1 cellular context compared by ENCODE assay signal in the genomic region with DNA sequence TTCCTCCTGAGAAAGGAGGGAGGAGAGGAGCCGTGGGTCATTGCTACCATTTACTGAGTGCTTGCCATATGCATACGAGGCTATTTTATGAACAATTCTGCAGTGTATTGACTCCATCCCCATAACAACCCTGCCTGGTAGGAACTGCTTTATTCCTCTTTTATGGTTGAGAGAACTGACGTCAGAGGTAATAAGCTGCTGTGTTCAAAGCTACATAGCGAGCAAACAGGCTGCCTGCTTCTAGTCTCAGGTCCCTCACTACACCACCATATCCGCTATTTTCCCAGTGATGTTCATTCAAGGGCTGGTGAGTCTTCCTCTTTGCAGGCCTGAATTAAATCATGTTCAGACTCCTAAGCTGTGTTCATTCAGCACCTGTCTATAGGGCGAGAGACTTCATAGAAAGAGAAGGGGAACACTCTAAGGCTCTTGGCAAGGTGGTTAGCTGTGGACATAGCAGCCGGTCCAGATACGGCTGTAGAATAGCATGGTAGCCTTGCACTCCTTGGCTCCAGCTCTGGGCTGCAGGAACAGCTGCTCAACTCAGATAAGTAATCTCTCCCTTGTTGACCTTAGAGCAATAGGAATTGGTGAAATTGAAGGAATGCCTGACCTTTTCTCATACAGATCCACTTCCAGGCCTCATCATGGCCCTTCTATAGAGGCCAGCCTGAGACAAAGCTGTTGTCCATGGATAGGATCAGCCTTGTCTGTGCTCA.
TF ChIP-seq lines count a peak whose summit lies in the region.

No MANE protein-coding gene starts in this region.

TF ChIP-seq in K562, 482 proteins besides CTCF, POLR2A, EP300 and RAD21 (continued from another document and continues in another):
- TF ChIP-seq NR0B1 (IDR thresholded peaks at IDR 0.05; ENCODE audit: partially characterized antibody) (no peak), BRD4 (IDR thresholded peaks at IDR 0.05) (no peak), MED1 (CRISPR knock-in tag; IDR thresholded peaks at IDR 0.05; ENCODE audit: borderline replicate concordance) (no peak), NRF1 (conservative IDR thresholded peaks at IDR 0.05 in 1 of 2, IDR thresholded peaks at IDR 0.05 in 1 of 2) (0 out of 4 replicates have a peak, but pooled peaks of 1 of the 2 experiments have one; percentile 4), FOXP4 (CRISPR knock-in tag; IDR thresholded peaks at IDR 0.05; ENCODE audit: borderline replicate concordance) (peak; percentile 50; the same call in 1 of the 2 replicates), TAF15 (IDR thresholded peaks at IDR 0.05; ENCODE audit: low read depth, low read length) (no peak), MAFG (tag; conservative IDR thresholded peaks at IDR 0.05) (no peak), KAT7 (CRISPR knock-in tag; IDR thresholded peaks at IDR 0.05; ENCODE audit: borderline replicate concordance) (no peak), SAFB2 (IDR thresholded peaks at IDR 0.05; ENCODE audit: borderline replicate concordance, low read depth, low read length, severe bottlenecking) (no peak), HNRNPLL (IDR thresholded peaks at IDR 0.05; ENCODE audit: low read depth, low read length, poor library complexity, severe bottlenecking) (no peak), MAX (CRISPR knock-in tag; IDR thresholded peaks at IDR 0.05) (peak; percentile 73; the same call in 1 of the 2 replicates), MCM2 (IDR thresholded peaks at IDR 0.05; ENCODE audit: low read depth) (no peak), ZNF354B (CRISPR knock-in tag; IDR thresholded peaks at IDR 0.05) (no peak), GATAD2B (IDR thresholded peaks at IDR 0.05; ENCODE audit: borderline replicate concordance) (peak; percentile 35; the same call in 1 of the 2 replicates), MEF2A (IDR thresholded peaks at IDR 0.05; ENCODE audit: control insufficient read depth, low read depth, low read length) (no peak), CC2D1A (IDR thresholded peaks at IDR 0.05) (no peak; the same call in 1 of the 2 replicates), SP2 (IDR thresholded peaks at IDR 0.05; ENCODE audit: extremely low read depth, low read depth, low read length, poor library complexity, severe bottlenecking) (no peak), SMARCE1 (IDR thresholded peaks at IDR 0.05) (peak; percentile 74; the same call in 1 of the 2 replicates), CBX3 (IDR thresholded peaks at IDR 0.05; ENCODE audit: borderline replicate concordance in 1 of 2, low read length in 2 of 2) (peak in 1 of 2 experiments; percentile 69; a peak in 1 of 3 replicates), FOXJ3 (CRISPR knock-in tag; IDR thresholded peaks at IDR 0.05) (no peak), NELFE (IDR thresholded peaks at IDR 0.05; ENCODE audit: insufficient read depth, insufficient read length) (no peak), ZNF717 (CRISPR knock-in tag; IDR thresholded peaks at IDR 0.05) (no peak), PPARD (CRISPR knock-in tag; IDR thresholded peaks at IDR 0.05) (no peak), SMARCC2 (IDR thresholded peaks at IDR 0.05; ENCODE audit: low read depth) (peak; percentile 71; the same call in 1 of the 2 replicates), SOX6 (IDR thresholded peaks at IDR 0.05) (peak; percentile 80)
- TF ChIP-seq, protein P1, sequence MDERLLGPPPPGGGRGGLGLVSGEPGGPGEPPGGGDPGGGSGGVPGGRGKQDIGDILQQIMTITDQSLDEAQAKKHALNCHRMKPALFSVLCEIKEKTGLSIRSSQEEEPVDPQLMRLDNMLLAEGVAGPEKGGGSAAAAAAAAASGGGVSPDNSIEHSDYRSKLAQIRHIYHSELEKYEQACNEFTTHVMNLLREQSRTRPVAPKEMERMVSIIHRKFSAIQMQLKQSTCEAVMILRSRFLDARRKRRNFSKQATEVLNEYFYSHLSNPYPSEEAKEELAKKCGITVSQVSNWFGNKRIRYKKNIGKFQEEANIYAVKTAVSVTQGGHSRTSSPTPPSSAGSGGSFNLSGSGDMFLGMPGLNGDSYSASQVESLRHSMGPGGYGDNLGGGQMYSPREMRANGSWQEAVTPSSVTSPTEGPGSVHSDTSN (CRISPR knock-in tag; IDR thresholded peaks at IDR 0.05; ENCODE audit: low read depth), result no peak
- TF ChIP-seq, protein P1 (tag; conservative IDR thresholded peaks at IDR 0.05; ENCODE audit: low read depth), result no peak
- TF ChIP-seq, protein P2, sequence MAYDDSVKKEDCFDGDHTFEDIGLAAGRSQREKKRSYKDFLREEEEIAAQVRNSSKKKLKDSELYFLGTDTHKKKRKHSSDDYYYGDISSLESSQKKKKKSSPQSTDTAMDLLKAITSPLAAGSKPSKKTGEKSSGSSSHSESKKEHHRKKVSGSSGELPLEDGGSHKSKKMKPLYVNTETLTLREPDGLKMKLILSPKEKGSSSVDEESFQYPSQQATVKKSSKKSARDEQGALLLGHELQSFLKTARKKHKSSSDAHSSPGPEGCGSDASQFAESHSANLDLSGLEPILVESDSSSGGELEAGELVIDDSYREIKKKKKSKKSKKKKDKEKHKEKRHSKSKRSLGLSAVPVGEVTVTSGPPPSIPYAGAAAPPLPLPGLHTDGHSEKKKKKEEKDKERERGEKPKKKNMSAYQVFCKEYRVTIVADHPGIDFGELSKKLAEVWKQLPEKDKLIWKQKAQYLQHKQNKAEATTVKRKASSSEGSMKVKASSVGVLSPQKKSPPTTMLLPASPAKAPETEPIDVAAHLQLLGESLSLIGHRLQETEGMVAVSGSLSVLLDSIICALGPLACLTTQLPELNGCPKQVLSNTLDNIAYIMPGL (CRISPR knock-in tag; IDR thresholded peaks at IDR 0.05), result no peak
- TF ChIP-seq, protein P3, sequence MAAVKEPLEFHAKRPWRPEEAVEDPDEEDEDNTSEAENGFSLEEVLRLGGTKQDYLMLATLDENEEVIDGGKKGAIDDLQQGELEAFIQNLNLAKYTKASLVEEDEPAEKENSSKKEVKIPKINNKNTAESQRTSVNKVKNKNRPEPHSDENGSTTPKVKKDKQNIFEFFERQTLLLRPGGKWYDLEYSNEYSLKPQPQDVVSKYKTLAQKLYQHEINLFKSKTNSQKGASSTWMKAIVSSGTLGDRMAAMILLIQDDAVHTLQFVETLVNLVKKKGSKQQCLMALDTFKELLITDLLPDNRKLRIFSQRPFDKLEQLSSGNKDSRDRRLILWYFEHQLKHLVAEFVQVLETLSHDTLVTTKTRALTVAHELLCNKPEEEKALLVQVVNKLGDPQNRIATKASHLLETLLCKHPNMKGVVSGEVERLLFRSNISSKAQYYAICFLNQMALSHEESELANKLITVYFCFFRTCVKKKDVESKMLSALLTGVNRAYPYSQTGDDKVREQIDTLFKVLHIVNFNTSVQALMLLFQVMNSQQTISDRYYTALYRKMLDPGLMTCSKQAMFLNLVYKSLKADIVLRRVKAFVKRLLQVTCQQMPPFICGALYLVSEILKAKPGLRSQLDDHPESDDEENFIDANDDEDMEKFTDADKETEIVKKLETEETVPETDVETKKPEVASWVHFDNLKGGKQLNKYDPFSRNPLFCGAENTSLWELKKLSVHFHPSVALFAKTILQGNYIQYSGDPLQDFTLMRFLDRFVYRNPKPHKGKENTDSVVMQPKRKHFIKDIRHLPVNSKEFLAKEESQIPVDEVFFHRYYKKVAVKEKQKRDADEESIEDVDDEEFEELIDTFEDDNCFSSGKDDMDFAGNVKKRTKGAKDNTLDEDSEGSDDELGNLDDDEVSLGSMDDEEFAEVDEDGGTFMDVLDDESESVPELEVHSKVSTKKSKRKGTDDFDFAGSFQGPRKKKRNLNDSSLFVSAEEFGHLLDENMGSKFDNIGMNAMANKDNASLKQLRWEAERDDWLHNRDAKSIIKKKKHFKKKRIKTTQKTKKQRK (IDR thresholded peaks at IDR 0.05; ENCODE audit: borderline replicate concordance, low read depth, low read length), result no peak
- TF ChIP-seq, protein P4, sequence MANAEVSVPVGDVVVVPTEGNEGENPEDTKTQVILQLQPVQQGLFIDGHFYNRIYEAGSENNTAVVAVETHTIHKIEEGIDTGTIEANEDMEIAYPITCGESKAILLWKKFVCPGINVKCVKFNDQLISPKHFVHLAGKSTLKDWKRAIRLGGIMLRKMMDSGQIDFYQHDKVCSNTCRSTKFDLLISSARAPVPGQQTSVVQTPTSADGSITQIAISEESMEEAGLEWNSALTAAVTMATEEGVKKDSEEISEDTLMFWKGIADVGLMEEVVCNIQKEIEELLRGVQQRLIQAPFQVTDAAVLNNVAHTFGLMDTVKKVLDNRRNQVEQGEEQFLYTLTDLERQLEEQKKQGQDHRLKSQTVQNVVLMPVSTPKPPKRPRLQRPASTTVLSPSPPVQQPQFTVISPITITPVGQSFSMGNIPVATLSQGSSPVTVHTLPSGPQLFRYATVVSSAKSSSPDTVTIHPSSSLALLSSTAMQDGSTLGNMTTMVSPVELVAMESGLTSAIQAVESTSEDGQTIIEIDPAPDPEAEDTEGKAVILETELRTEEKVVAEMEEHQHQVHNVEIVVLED (CRISPR knock-in tag; IDR thresholded peaks at IDR 0.05), result no peak
- TF ChIP-seq, protein P5, sequence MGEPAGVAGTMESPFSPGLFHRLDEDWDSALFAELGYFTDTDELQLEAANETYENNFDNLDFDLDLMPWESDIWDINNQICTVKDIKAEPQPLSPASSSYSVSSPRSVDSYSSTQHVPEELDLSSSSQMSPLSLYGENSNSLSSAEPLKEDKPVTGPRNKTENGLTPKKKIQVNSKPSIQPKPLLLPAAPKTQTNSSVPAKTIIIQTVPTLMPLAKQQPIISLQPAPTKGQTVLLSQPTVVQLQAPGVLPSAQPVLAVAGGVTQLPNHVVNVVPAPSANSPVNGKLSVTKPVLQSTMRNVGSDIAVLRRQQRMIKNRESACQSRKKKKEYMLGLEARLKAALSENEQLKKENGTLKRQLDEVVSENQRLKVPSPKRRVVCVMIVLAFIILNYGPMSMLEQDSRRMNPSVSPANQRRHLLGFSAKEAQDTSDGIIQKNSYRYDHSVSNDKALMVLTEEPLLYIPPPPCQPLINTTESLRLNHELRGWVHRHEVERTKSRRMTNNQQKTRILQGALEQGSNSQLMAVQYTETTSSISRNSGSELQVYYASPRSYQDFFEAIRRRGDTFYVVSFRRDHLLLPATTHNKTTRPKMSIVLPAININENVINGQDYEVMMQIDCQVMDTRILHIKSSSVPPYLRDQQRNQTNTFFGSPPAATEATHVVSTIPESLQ (CRISPR knock-in tag; IDR thresholded peaks at IDR 0.05), result no peak
- TF ChIP-seq, protein P6, sequence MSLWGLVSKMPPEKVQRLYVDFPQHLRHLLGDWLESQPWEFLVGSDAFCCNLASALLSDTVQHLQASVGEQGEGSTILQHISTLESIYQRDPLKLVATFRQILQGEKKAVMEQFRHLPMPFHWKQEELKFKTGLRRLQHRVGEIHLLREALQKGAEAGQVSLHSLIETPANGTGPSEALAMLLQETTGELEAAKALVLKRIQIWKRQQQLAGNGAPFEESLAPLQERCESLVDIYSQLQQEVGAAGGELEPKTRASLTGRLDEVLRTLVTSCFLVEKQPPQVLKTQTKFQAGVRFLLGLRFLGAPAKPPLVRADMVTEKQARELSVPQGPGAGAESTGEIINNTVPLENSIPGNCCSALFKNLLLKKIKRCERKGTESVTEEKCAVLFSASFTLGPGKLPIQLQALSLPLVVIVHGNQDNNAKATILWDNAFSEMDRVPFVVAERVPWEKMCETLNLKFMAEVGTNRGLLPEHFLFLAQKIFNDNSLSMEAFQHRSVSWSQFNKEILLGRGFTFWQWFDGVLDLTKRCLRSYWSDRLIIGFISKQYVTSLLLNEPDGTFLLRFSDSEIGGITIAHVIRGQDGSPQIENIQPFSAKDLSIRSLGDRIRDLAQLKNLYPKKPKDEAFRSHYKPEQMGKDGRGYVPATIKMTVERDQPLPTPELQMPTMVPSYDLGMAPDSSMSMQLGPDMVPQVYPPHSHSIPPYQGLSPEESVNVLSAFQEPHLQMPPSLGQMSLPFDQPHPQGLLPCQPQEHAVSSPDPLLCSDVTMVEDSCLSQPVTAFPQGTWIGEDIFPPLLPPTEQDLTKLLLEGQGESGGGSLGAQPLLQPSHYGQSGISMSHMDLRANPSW (CRISPR knock-in tag; IDR thresholded peaks at IDR 0.05), result no peak
- TF ChIP-seq, protein P7, sequence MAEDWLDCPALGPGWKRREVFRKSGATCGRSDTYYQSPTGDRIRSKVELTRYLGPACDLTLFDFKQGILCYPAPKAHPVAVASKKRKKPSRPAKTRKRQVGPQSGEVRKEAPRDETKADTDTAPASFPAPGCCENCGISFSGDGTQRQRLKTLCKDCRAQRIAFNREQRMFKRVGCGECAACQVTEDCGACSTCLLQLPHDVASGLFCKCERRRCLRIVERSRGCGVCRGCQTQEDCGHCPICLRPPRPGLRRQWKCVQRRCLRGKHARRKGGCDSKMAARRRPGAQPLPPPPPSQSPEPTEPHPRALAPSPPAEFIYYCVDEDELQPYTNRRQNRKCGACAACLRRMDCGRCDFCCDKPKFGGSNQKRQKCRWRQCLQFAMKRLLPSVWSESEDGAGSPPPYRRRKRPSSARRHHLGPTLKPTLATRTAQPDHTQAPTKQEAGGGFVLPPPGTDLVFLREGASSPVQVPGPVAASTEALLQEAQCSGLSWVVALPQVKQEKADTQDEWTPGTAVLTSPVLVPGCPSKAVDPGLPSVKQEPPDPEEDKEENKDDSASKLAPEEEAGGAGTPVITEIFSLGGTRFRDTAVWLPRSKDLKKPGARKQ (CRISPR knock-in tag; IDR thresholded peaks at IDR 0.05), result no peak
